ENCODE assay signal across 18 cellular contexts in the genomic region with DNA sequence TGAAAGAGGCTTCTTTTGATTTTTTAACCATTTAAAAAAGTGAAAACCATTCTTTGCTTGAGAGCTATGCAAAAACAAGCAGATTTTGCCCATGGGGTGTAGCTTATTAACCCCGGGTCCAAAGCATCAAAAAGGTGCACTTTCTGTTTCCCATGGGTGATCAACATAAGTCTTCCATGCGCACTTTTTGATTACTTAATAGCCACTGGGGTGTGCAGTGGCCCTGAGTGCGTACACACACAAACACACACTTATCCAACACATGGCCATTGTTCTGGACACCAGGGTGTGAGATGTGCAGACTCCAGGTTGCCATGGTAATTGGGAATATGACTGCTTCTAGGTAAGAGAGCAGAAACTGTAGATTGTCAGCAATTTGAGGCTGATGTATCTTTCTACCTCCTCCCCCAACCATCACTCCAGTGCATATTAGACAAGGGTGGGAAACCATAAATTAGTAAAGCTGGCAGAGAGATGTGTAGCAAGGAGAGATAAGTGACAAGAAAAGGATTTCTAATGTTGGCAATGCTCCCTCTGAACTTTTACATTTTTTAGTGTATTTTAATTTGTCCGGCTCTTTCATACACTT.
"Had no signal": no experiment of that assay in that cellular context is flagged by ENCODE, and none has a peak within 500 bp of the region (broad histone marks: within the 10 kb centered on the region; RNA-seq: fewer than 3 reads in every experiment).

No MANE protein-coding gene starts in this region.

- H3K27me3 ChIP-seq: brain microvascular endothelial cell, right atrium auricular region, tibial nerve had no signal

- H3K36me3 ChIP-seq: brain microvascular endothelial cell, right atrium auricular region, tibial nerve had no signal

- H3K4me1 ChIP-seq: foreskin keratinocyte, right atrium auricular region, tibial nerve had no signal

- H3K4me3 ChIP-seq: right atrium auricular region, skin epidermis, tibial nerve had no signal

- DNase-seq: activated CD4-positive, alpha-beta T cell treated with anti-CD3 and anti-CD28 coated beads, Interleukin-2, amount 10 ng/mL, durations not matched to agents 7 days and 5 days; activated CD8-positive, alpha-beta memory T cell treated with anti-CD3 and anti-CD28 coated beads, Interleukin-2, amount 50 U/mL, for 48 hours; activated gamma-delta T cell treated with Interleukin-2 at 50 U/mL for 16 hours; activated naive CD8-positive, alpha-beta T cell treated with anti-CD3 and anti-CD28 coated beads, Interleukin-2, amount 10 ng/mL, durations not matched to agents 7 days and 5 days; activated T-cell treated with anti-CD3 and anti-CD28 coated beads, Interleukin-2, amount 50 U/mL, for 72 hours; brain microvascular endothelial cell; effector memory CD4-positive, alpha-beta T cell; foreskin keratinocyte; glutamatergic neuron; kidney glomerular epithelial cell; nephron progenitor cell; stimulated activated CD4-positive, alpha-beta T cell treated with anti-CD3 and anti-CD28 coated beads, Interleukin-4, amount 100 ng/mL, for 4 hours; stimulated activated CD8-positive, alpha-beta memory T cell treated with anti-CD3 and anti-CD28 coated beads, Interleukin-4, amount 100 ng/mL, for 48 hours; stimulated activated naive CD4-positive, alpha-beta T cell treated with Interleukin-2 at 50 U/mL for 16 hours; substantia nigra had no signal

- H3K9me3 ChIP-seq: right atrium auricular region, tibial nerve had no signal

- H3K27ac ChIP-seq: brain microvascular endothelial cell, foreskin keratinocyte, right atrium auricular region, skin epidermis had no signal
